ENCODE assay signal across 8 cellular contexts in genomic region chr4:1713003-1713397, GRCh38. TPM values are rescaled to one million over a fixed set of nuclear protein-coding genes. Genes with fewer than 3 reads are reported as not detected.
DNase-seq lines count a peak whose midpoint lies in the region; ATAC-seq and TF ChIP-seq lines count a peak whose summit lies in the region.

No MANE protein-coding gene starts in this region.

- POLR2A ChIA-PET in activated CD8-positive, alpha-beta T cell treated with anti-CD3 and anti-CD28 coated beads, Interleukin-2, amount 10 ng/mL, durations not matched to agents 7 days and 5 days (lab: Charles Lee) = interaction anchor here (0.6 to 4.1 kb wide), 8 partner anchors 9 to 756 kb away, joined by 3 to 112 read pairs (median 6); partner anchors contain the start of genes RNF4, TACC3 and TMEM129

- no peaks in the 10 kb centered on the region for H3K27me3 Mint-ChIP-seq in activated CD8-positive, alpha-beta T cell treated with anti-CD3 and anti-CD28 coated beads, Interleukin-2, amount 10 ng/mL, durations not matched to agents 7 days and 5 days (ENCODE audit: low read depth)

- peak overlapping the region; percentile 73 for H3K9ac ChIP-seq in iPS-15b (ENCODE audit: low read depth, low read length)

- CTCF ChIA-PET in activated CD8-positive, alpha-beta T cell treated with anti-CD3 and anti-CD28 coated beads, Interleukin-2, amount 10 ng/mL, durations not matched to agents 7 days and 5 days (lab: Charles Lee) = interaction anchor here (1.3 to 4.0 kb wide), 6 partner anchors 9 to 19 kb away, joined by 3 to 46 read pairs (median 6); partner anchors contain the start of genes TACC3 and TMEM129

- H3K36me3 ChIP-seq in iPS-15b (ENCODE audit: control insufficient read depth, insufficient read depth, low read length) = peaks cover 13% of the 10 kb centered on the region
- peaks cover 0 to 24% (median 23%) of the 10 kb centered on the region in 4 donors for H3K36me3 ChIP-seq in stomach

- intact Hi-C loops in stomach (cut with DNase I; ENCODE audit: low total_unique reads) = no loop called here

- DNase-seq in activated CD8-positive, alpha-beta T cell treated with anti-CD3 and anti-CD28 coated beads, Interleukin-2, amount 10 ng/mL, durations not matched to agents 7 days and 5 days = no peak
- DNase-seq in stomach (no peak), HPDE6-E6E7 (ENCODE audit: extremely low spot score) (no peak), cerebellar cortex (ENCODE audit: low spot score) (no peak), occipital lobe (lab: John Stamatoyannopoulos, UW) (no peak)

- H3K9me3 Mint-ChIP-seq in activated CD8-positive, alpha-beta T cell treated with anti-CD3 and anti-CD28 coated beads, Interleukin-2, amount 10 ng/mL, durations not matched to agents 7 days and 5 days (ENCODE audit: insufficient read depth) = no peaks in the 10 kb centered on the region

- H3K27ac ChIP-seq in stomach = peak overlapping the region; percentile 96 to 100 (median 98)

- H3K27me3 ChIP-seq in iPS-15b (ENCODE audit: control insufficient read depth, insufficient read depth, low read length) (no peaks in the 10 kb centered on the region), stomach (no peaks in the 10 kb centered on the region)

- H3K9me3 ChIP-seq in iPS-15b (ENCODE audit: control insufficient read depth, insufficient read depth, low read length) (no peaks in the 10 kb centered on the region), stomach (no peaks in the 10 kb centered on the region)

- peak overlapping the region; percentile 99 for H3K4me3 Mint-ChIP-seq in activated CD8-positive, alpha-beta T cell treated with anti-CD3 and anti-CD28 coated beads, Interleukin-2, amount 10 ng/mL, durations not matched to agents 7 days and 5 days

- TF ChIP-seq EP300 in stomach (IDR thresholded peaks at IDR 0.05) = no peak

- peaks cover 63% of the 10 kb centered on the region for H3K36me3 Mint-ChIP-seq in activated CD8-positive, alpha-beta T cell treated with anti-CD3 and anti-CD28 coated beads, Interleukin-2, amount 10 ng/mL, durations not matched to agents 7 days and 5 days (ENCODE audit: low read depth)

- H3K27ac Mint-ChIP-seq in activated CD8-positive, alpha-beta T cell treated with anti-CD3 and anti-CD28 coated beads, Interleukin-2, amount 10 ng/mL, durations not matched to agents 7 days and 5 days = peak overlapping the region; percentile 99

- TF ChIP-seq POLR2A in stomach (IDR thresholded peaks at IDR 0.05) = no peak

- H3K4me1 Mint-ChIP-seq in activated CD8-positive, alpha-beta T cell treated with anti-CD3 and anti-CD28 coated beads, Interleukin-2, amount 10 ng/mL, durations not matched to agents 7 days and 5 days (ENCODE audit: low read depth) = peaks cover 72% of the 10 kb centered on the region

- no peak for TF ChIP-seq CTCF in stomach (IDR thresholded peaks at IDR 0.05)

- H3K4me1 ChIP-seq in iPS-15b (ENCODE audit: control insufficient read depth, insufficient read depth, low read length) = no peaks in the 10 kb centered on the region
- H3K4me1 ChIP-seq in stomach = peaks cover 69 to 86% (median 78%) of the 10 kb centered on the region in 4 donors

- WGBS in stomach, 5 donors = 2 to 8% (median 3%) methylated on average over 17 to 23 of the region's 23 CpGs

- H3K4me3 ChIP-seq in iPS-15b (ENCODE audit: low read depth, low read length) (peak overlapping the region; percentile 71), stomach (peak overlapping the region; percentile 78 to 93 (median 88))

- peak; percentile 2 for ATAC-seq in GM18868 (IDR thresholded peaks at IDR 0.05; ENCODE audit: unreplicated experiment)
- ATAC-seq in HG03039 (IDR thresholded peaks at IDR 0.05; ENCODE audit: unreplicated experiment) = peak; percentile 11
- ATAC-seq in activated CD8-positive, alpha-beta T cell treated with anti-CD3 and anti-CD28 coated beads, Interleukin-2, amount 10 ng/mL, durations not matched to agents 7 days and 5 days = peak; percentile 2

RNA-seq across cellular contexts. Expression of gene SLBP, which starts 0.9 kb away (rescaled TPM):
- total RNA-seq in activated CD8-positive, alpha-beta T cell treated with anti-CD3 and anti-CD28 coated beads, Interleukin-2, amount 10 ng/mL, durations not matched to agents 7 days and 5 days = 100 to 1,000 TPM; 132 to 136 TPM
- total RNA-seq in stomach (100 to 1,000 TPM in 3 of 5 donors, 10 to 100 TPM in 2; 28.3 to 163 (median 100) TPM), occipital lobe (48.8 TPM)
- polyA plus RNA-seq in stomach = 10 to 100 TPM; 30.9 to 35.6 (median 32.5) TPM

RNA-seq across cellular contexts. Expression of gene TMEM129, which starts 8.1 kb away (rescaled TPM):
- 10 to 100 TPM; 21.9 to 22.4 TPM for total RNA-seq in activated CD8-positive, alpha-beta T cell treated with anti-CD3 and anti-CD28 coated beads, Interleukin-2, amount 10 ng/mL, durations not matched to agents 7 days and 5 days
- total RNA-seq in stomach = 100 to 1,000 TPM in 2 of 5 donors, 10 to 100 TPM in 2, 1 to 10 TPM in 1; 9.9 to 171 (median 41.6) TPM
- 10 to 100 TPM; 13.7 to 29.9 (median 19.1) TPM for polyA plus RNA-seq in stomach
- 12.8 TPM for total RNA-seq in occipital lobe

RNA-seq across cellular contexts. Expression of gene TACC3, which starts 8.3 kb away (rescaled TPM):
- 100 to 1,000 TPM; 284 to 311 TPM for total RNA-seq in activated CD8-positive, alpha-beta T cell treated with anti-CD3 and anti-CD28 coated beads, Interleukin-2, amount 10 ng/mL, durations not matched to agents 7 days and 5 days
- total RNA-seq in stomach (10 to 100 TPM in 4 of 5 donors, 1 to 10 TPM in 1; 9.5 to 74.1 (median 30.9) TPM), occipital lobe (1.6 TPM)
- 10 to 100 TPM in 2 of 3 donors, 1 to 10 TPM in 1; 7.2 to 22.7 (median 14.3) TPM for polyA plus RNA-seq in stomach

RNA-seq across cellular contexts. Expression of gene FAM53A, which starts 28.9 kb away (rescaled TPM):
- total RNA-seq in activated CD8-positive, alpha-beta T cell treated with anti-CD3 and anti-CD28 coated beads, Interleukin-2, amount 10 ng/mL, durations not matched to agents 7 days and 5 days = under 1 TPM; 0.45 to 0.91 TPM
- total RNA-seq in stomach = under 1 TPM in 1 of 5 donors, not detected in 4; 0.73 TPM
- polyA plus RNA-seq in stomach = 1 to 10 TPM; 1.4 to 2.8 (median 2.1) TPM
- total RNA-seq in occipital lobe = 0.78 TPM
